Comparison of ENCODE assay signal across 1 cellular context in genomic region chr9:109251080-109251775, GRCh38.
TF ChIP-seq lines count a peak whose summit lies in the region.

No MANE protein-coding gene starts in this region.

TF ChIP-seq in HepG2, 621 proteins besides CTCF, POLR2A, EP300 and RAD21 (continued from another document and continues in another):
- TF ChIP-seq CSRNP1 (CRISPR knock-in tag; IDR thresholded peaks at IDR 0.05) (0 out of 2 replicates have a peak, but pooled peaks have one; percentile 32), ZNF331 (CRISPR knock-in tag; IDR thresholded peaks at IDR 0.05) (peak; percentile 75; the same call in 1 of the 2 replicates), TFE3 (CRISPR knock-in tag; IDR thresholded peaks at IDR 0.05) (peak; percentile 71; the same call in 1 of the 2 replicates), IKZF5 (CRISPR knock-in tag; IDR thresholded peaks at IDR 0.05) (peak; percentile 35; the same call in 1 of the 2 replicates), SAFB2 (CRISPR knock-in tag; IDR thresholded peaks at IDR 0.05; ENCODE audit: borderline replicate concordance, low read depth) (no peak), ZNF556 (CRISPR knock-in tag; IDR thresholded peaks at IDR 0.05; ENCODE audit: borderline replicate concordance) (no peak), ZHX1 (CRISPR knock-in tag; IDR thresholded peaks at IDR 0.05; ENCODE audit: low read depth) (no peak), ZIK1 (CRISPR knock-in tag; IDR thresholded peaks at IDR 0.05; ENCODE audit: borderline replicate concordance, low read depth) (no peak), ZSCAN9 (CRISPR knock-in tag; IDR thresholded peaks at IDR 0.05; ENCODE audit: borderline replicate concordance) (0 out of 2 replicates have a peak, but pooled peaks have one; percentile 57), SP2 (CRISPR knock-in tag; IDR thresholded peaks at IDR 0.05) (no peak), SALL2 (CRISPR knock-in tag; IDR thresholded peaks at IDR 0.05) (no peak), HINFP (CRISPR knock-in tag; IDR thresholded peaks at IDR 0.05; ENCODE audit: low read depth) (peak; percentile 37; the same call in 1 of the 2 replicates), ZBTB21 (CRISPR knock-in tag; IDR thresholded peaks at IDR 0.05) (peak; percentile 88; the same call in 1 of the 2 replicates), THAP7 (CRISPR knock-in tag; IDR thresholded peaks at IDR 0.05) (no peak), SMC3 (IDR thresholded peaks at IDR 0.05; ENCODE audit: low read length) (peak; percentile 6; the same call in 1 of the 2 replicates), RORA (CRISPR knock-in tag; IDR thresholded peaks at IDR 0.05) (no peak), YY1 (IDR thresholded peaks at IDR 0.05; ENCODE audit: insufficient read depth, insufficient replicate concordance, low read depth, low read length) (no peak), JDP2 (CRISPR knock-in tag; IDR thresholded peaks at IDR 0.05; ENCODE audit: borderline replicate concordance) (no peak), SAP130 (CRISPR knock-in tag; IDR thresholded peaks at IDR 0.05; ENCODE audit: low read depth) (peak; percentile 95), HMGXB3 (CRISPR knock-in tag; IDR thresholded peaks at IDR 0.05; ENCODE audit: borderline replicate concordance) (peak; percentile 54; the same call in 1 of the 2 replicates), THAP11 (CRISPR knock-in tag; IDR thresholded peaks at IDR 0.05) (peak; percentile 61), ZSCAN22 (CRISPR knock-in tag; IDR thresholded peaks at IDR 0.05) (no peak), DR1 (CRISPR knock-in tag; IDR thresholded peaks at IDR 0.05) (no peak), AKNA (CRISPR knock-in tag; IDR thresholded peaks at IDR 0.05; ENCODE audit: borderline replicate concordance) (no peak), LCORL (IDR thresholded peaks at IDR 0.05) (no peak; the same call in 1 of the 2 replicates), LCORL (CRISPR knock-in tag; IDR thresholded peaks at IDR 0.05) (peak; percentile 83; the same call in 1 of the 2 replicates), BCL6 (CRISPR knock-in tag; IDR thresholded peaks at IDR 0.05) (peak; percentile 91), ZNF496 (CRISPR knock-in tag; IDR thresholded peaks at IDR 0.05; ENCODE audit: insufficient replicate concordance) (no peak), ZNF431 (CRISPR knock-in tag; IDR thresholded peaks at IDR 0.05; ENCODE audit: borderline replicate concordance, low read depth) (no peak), TCF7 (IDR thresholded peaks at IDR 0.05; ENCODE audit: low read depth) (peak; percentile 58; the same call in 1 of the 2 replicates), POGK (CRISPR knock-in tag; conservative IDR thresholded peaks at IDR 0.05) (no peak; the same call in none of the 2 replicates), RCOR2 (CRISPR knock-in tag; IDR thresholded peaks at IDR 0.05) (peak; percentile 33; the same call in 1 of the 2 replicates), ZFP1 (CRISPR knock-in tag; IDR thresholded peaks at IDR 0.05) (0 out of 2 replicates have a peak, but pooled peaks have one; percentile 43), HNRNPLL (IDR thresholded peaks at IDR 0.05; ENCODE audit: low read depth, low read length, poor library complexity, severe bottlenecking) (no peak), SMARCE1 (IDR thresholded peaks at IDR 0.05; ENCODE audit: borderline replicate concordance) (no peak), HNF4G (IDR thresholded peaks at IDR 0.05; ENCODE audit: borderline replicate concordance, low read depth, low read length) (no peak), HNF4G (CRISPR knock-in tag; IDR thresholded peaks at IDR 0.05; ENCODE audit: borderline replicate concordance, low read depth) (0 out of 2 replicates have a peak, but pooled peaks have one; percentile 34), SIX4 (CRISPR knock-in tag; IDR thresholded peaks at IDR 0.05) (no peak), ZNF761 (CRISPR knock-in tag; conservative IDR thresholded peaks at IDR 0.05) (0 out of 2 replicates have a peak, but pooled peaks have one; percentile 36)
